In the genomic region with DNA sequence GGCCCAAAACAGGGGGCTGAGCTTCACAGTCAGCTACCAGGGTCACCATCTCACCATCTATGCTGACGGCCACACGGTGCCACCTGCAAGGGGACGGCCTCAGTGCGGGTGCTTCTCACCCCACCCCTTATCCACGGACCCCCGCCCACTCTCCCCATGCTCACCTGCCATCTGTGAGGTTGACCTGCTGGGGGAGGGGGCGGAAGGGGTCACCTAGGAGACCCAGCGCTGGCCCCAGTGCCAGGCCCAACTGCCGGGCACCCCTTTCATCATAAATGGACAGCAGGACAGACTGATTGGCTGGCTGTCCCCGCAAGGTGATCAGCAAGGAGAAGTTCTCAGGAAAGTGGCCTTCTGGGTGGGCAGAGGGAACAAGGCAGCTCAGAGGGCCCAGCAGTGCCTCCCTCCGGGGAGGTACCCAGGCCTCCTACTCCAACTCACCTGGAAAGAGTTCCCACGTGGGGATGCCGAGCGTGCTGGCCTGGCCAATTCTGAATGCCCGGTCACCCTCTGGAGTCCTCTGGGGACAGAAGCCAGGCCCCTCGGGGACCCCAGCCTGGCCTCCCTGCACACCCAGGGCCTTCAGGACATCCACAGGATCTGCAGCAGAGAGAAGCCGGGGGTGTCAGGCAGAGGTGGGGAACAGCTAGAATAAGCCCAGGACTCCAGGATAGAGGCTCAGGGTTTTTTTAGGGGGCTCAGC, we compare ENCODE assay signal across 19 cellular contexts. TPM values are rescaled to one million over a fixed set of nuclear protein-coding genes. Genes with fewer than 3 reads are reported as not detected.
DNase-seq lines count a peak whose midpoint lies in the region; ATAC-seq and TF ChIP-seq lines count a peak whose summit lies in the region.
"Had no signal": no experiment of that assay in that cellular context is flagged by ENCODE, and none has a peak within 500 bp of the region (broad histone marks: within the 10 kb centered on the region; RNA-seq: fewer than 3 reads in every experiment).

No MANE protein-coding gene starts in this region.

- peaks cover 11% of the 10 kb centered on the region for H3K9me3 Mint-ChIP-seq in stimulated activated memory B cell treated with anti-CD40 and anti-IgM and Interleukin-4, amounts not matched to agents 10 μg/mL and 1 μg/mL and 100 μg/mL, for 72 hours

- no peak overlapping the region for H3K56ac ChIP-seq in IMR-90 (ENCODE audit: extremely low read depth, insufficient read depth, low read length)

- TF ChIP-seq POLR2A in IMR-90 (IDR thresholded peaks at IDR 0.05; ENCODE audit: low read depth, low read length) (no peak), gastroesophageal sphincter (IDR thresholded peaks at IDR 0.05) (no peak)

- H3K36me3 Mint-ChIP-seq in stimulated activated memory B cell treated with anti-CD40 and anti-IgM and Interleukin-4, amounts not matched to agents 10 μg/mL and 1 μg/mL and 100 μg/mL, for 72 hours: peaks cover 10% of the 10 kb centered on the region
- H3K36me3 Mint-ChIP-seq: neural progenitor cell had no signal

- no peak overlapping the region for H3K14ac ChIP-seq in IMR-90 (replicated peaks; ENCODE audit: low read depth, low read length)

- H2AFZ ChIP-seq in IMR-90 (replicated peaks; ENCODE audit: low read length, poor library complexity) (no peak overlapping the region), OCI-LY7 (ENCODE audit: low read length) (no peak overlapping the region)
- H2AFZ ChIP-seq: neural progenitor cell had no signal

- BruUV-seq in IMR-90 (replicated peaks; lab: Mats Ljungman, UMichigan) (no TSS peak), OCI-LY7 (replicated peaks; lab: Mats Ljungman, UMichigan) (no TSS peak)

- peaks cover 22% of the 10 kb centered on the region for H3K9me1 ChIP-seq in IMR-90 (ENCODE audit: insufficient read depth, low read length)

- H4K20me1 ChIP-seq in BLaER1 treated with 17β-estradiol and CSF1 and Interleukin-3, amounts not matched to agents 10 nM and 100 nM: peaks cover 0 to 16% (median 0%) of the 10 kb centered on the region in 11 experiments; a peak in 2 of 22 replicates
- H4K20me1 ChIP-seq in IMR-90 (ENCODE audit: insufficient read depth, low read length): peaks cover 14% of the 10 kb centered on the region
- no peaks in the 10 kb centered on the region for H4K20me1 ChIP-seq in OCI-LY7 (ENCODE audit: insufficient read depth, low read length)

- H4K91ac ChIP-seq in IMR-90 (ENCODE audit: insufficient read depth, low read depth, low read length): no peak overlapping the region

- H2BK5ac ChIP-seq in IMR-90 (ENCODE audit: low read depth, low read length, poor library complexity, severe bottlenecking): no peak overlapping the region

- DNase-seq in IMR-90 (no peak), T1000 (lab: John Stamatoyannopoulos, UW) (no peak), OCI-LY7 (ENCODE audit: low spot score) (no peak)
- DNase-seq: activated naive CD4-positive, alpha-beta T cell treated with anti-CD3 and anti-CD28 coated beads, Interleukin-2, amount 50 U/mL, for 16 hours; cerebellar nuclear complex; EL; MG63; SJCRH30; spleen; trophoblast cell had no signal

- no peak overlapping the region for H3K23ac ChIP-seq in IMR-90 (ENCODE audit: low read depth, low read length)

- in situ Hi-C loops in IMR-90 (cut with MboI; ENCODE audit: low sequenced_read_pairs): no loop called here

- no peak overlapping the region for H2BK20ac ChIP-seq in IMR-90 (ENCODE audit: low read depth, low read length)

- H3K18ac ChIP-seq in IMR-90 (ENCODE audit: low read depth, low read length): no peak overlapping the region

- H3K4me3 ChIP-seq in BLaER1 treated with 17β-estradiol and CSF1 and Interleukin-3, amounts not matched to agents 10 nM and 100 nM: no peak overlapping the region
- no peak overlapping the region for H3K4me3 ChIP-seq in IMR-90 (ENCODE audit: insufficient read depth, low read depth, low read length)
- H3K4me3 ChIP-seq in gastroesophageal sphincter: peak overlapping the region in 1 of 2 donors; percentile 37
- H3K4me3 ChIP-seq in OCI-LY7 (ENCODE audit: low read depth, low read length, poor library complexity, severe bottlenecking): no peak overlapping the region
- H3K4me3 ChIP-seq: MG63, neural progenitor cell, SJCRH30, spleen had no signal

- peak overlapping the region; percentile 47; the same call in 1 of the 2 replicates for H2AK5ac ChIP-seq in IMR-90 (ENCODE audit: low read depth, low read length)

- no peak for TF ChIP-seq RAD21 in IMR-90 (IDR thresholded peaks at IDR 0.05; ENCODE audit: low read length)

- WGBS in IMR-90 (ENCODE audit: extremely low coverage in 2 of 2, insufficient read length in 1 of 2), 2 experiments: 92% methylated on average over 2 of the region's 17 CpGs; no CpG with 5 or more reads in 1 of the 2 experiments
- 40% methylated on average over 1 to 4 of the region's 17 CpGs for WGBS in gastroesophageal sphincter (ENCODE audit: low coverage in 1 of 2), 2 donors

- no peak overlapping the region for H3K4ac ChIP-seq in IMR-90 (ENCODE audit: low read depth, low read length)

- H3K27ac ChIP-seq in BLaER1 treated with 17β-estradiol and CSF1 and Interleukin-3, amounts not matched to agents 10 nM and 100 nM: peak overlapping the region in 4 of 11 experiments; percentile 3 to 66 (median 32); a peak in 8 of 22 replicates
- H3K27ac ChIP-seq in IMR-90 (ENCODE audit: insufficient read depth, low read length): no peak overlapping the region
- H3K27ac ChIP-seq in gastroesophageal sphincter: peak overlapping the region in 3 of 4 donors; percentile 76 to 83 (median 78)
- no peak overlapping the region for H3K27ac ChIP-seq in OCI-LY7 (ENCODE audit: low read depth, low read length, poor library complexity, severe bottlenecking)
- H3K27ac ChIP-seq: neural progenitor cell, SJCRH30, spleen had no signal

- POLR2A ChIA-PET in IMR-90 (lab: Charles Lee; ENCODE audit: unreplicated experiment): no interaction called here
- POLR2A ChIA-PET in OCI-LY7 (lab: Charles Lee): no interaction called here

- H3K79me1 ChIP-seq in IMR-90 (ENCODE audit: low read depth in 1 of 2, low read length in 2 of 2): peaks cover 2 to 9% of the 10 kb centered on the region in 2 experiments; a peak in 3 of 4 replicates

- peaks cover 24 to 65% (median 58%) of the 10 kb centered on the region in 10 experiments for H3K4me1 ChIP-seq in BLaER1 treated with 17β-estradiol and CSF1 and Interleukin-3, amounts not matched to agents 10 nM and 100 nM
- H3K4me1 ChIP-seq in IMR-90 (ENCODE audit: control insufficient read depth, insufficient read depth, low read length) (peaks cover 15% of the 10 kb centered on the region), gastroesophageal sphincter (peaks cover 0 to 84% (median 17%) of the 10 kb centered on the region in 3 donors), OCI-LY7 (ENCODE audit: insufficient read depth, low read length, poor library complexity, severe bottlenecking) (no peaks in the 10 kb centered on the region)
- H3K4me1 ChIP-seq: neural progenitor cell had no signal

- no peak overlapping the region for H2BK120ac ChIP-seq in IMR-90 (ENCODE audit: low read depth, low read length)

- H3K9me2 ChIP-seq in OCI-LY7 (ENCODE audit: insufficient read depth, low read length): no peaks in the 10 kb centered on the region

- H3K27ac Mint-ChIP-seq in stimulated activated memory B cell treated with anti-CD40 and anti-IgM and Interleukin-4, amounts not matched to agents 10 μg/mL and 1 μg/mL and 100 μg/mL, for 72 hours: no peak overlapping the region
- H3K27ac Mint-ChIP-seq: neural progenitor cell had no signal

- TF ChIP-seq EP300 in gastroesophageal sphincter (IDR thresholded peaks at IDR 0.05): no peak

- no peaks in the 10 kb centered on the region for H3K36me3 ChIP-seq in BLaER1 treated with 17β-estradiol and CSF1 and Interleukin-3, amounts not matched to agents 10 nM and 100 nM
- peaks cover 4% of the 10 kb centered on the region for H3K36me3 ChIP-seq in IMR-90 (ENCODE audit: control insufficient read depth, insufficient read depth, low read length)
- peaks cover 0 to 30% of the 10 kb centered on the region in 2 donors for H3K36me3 ChIP-seq in gastroesophageal sphincter
- H3K36me3 ChIP-seq in OCI-LY7 (ENCODE audit: insufficient read depth, low read length): no peaks in the 10 kb centered on the region
- H3K36me3 ChIP-seq: MG63, neural progenitor cell, SJCRH30, spleen had no signal

- dilution Hi-C loops in IMR-90 (cut with HindIII; ENCODE audit: low sequenced_read_pairs, unreplicated experiment): no loop called here

- intact Hi-C loops in IMR-90 (cut with micrococcal nuclease): no loop called here
- intact Hi-C loops in OCI-LY7 (cut with micrococcal nuclease; ENCODE audit: unreplicated experiment): no loop called here

- CTCF ChIA-PET in IMR-90 (lab: Yijun Ruan, JAX) (no interaction called here), OCI-LY7 (lab: Charles Lee; ENCODE audit: unreplicated experiment) (no interaction called here)

- TF ChIP-seq CTCF in IMR-90 (conservative IDR thresholded peaks at IDR 0.05; ENCODE audit: low read depth, low read length): no peak
- no peak for TF ChIP-seq CTCF in gastroesophageal sphincter (IDR thresholded peaks at IDR 0.05)
- TF ChIP-seq CTCF in OCI-LY7 (conservative IDR thresholded peaks at IDR 0.05; ENCODE audit: low read length): no peak

- H3K4me2 ChIP-seq in BLaER1 treated with 17β-estradiol and CSF1 and Interleukin-3, amounts not matched to agents 10 nM and 100 nM: peak overlapping the region; percentile 51 to 92 (median 72)
- H3K4me2 ChIP-seq in IMR-90 (ENCODE audit: low read depth, low read length) (no peak overlapping the region), OCI-LY7 (ENCODE audit: low read length) (no peak overlapping the region)
- H3K4me2 ChIP-seq: neural progenitor cell had no signal

- no peak overlapping the region for H2AK9ac ChIP-seq in IMR-90 (replicated peaks; ENCODE audit: low read depth, low read length, poor library complexity)

- H3K4me3 Mint-ChIP-seq in stimulated activated memory B cell treated with anti-CD40 and anti-IgM and Interleukin-4, amounts not matched to agents 10 μg/mL and 1 μg/mL and 100 μg/mL, for 72 hours: no peak overlapping the region

- no peak overlapping the region for H4K5ac ChIP-seq in IMR-90 (ENCODE audit: low read depth, low read length)

- no peaks in the 10 kb centered on the region for H3K9me3 ChIP-seq in BLaER1 treated with 17β-estradiol and CSF1 and Interleukin-3, amounts not matched to agents 10 nM and 100 nM (replicated peaks in 1 of 11)
- H3K9me3 ChIP-seq in IMR-90 (ENCODE audit: control insufficient read depth, insufficient read depth, low read length) (no peaks in the 10 kb centered on the region), gastroesophageal sphincter (no peaks in the 10 kb centered on the region), OCI-LY7 (ENCODE audit: low read length) (no peaks in the 10 kb centered on the region)
- H3K9me3 ChIP-seq: MG63, SJCRH30, spleen had no signal

- peaks cover 90% of the 10 kb centered on the region for H3K27me3 Mint-ChIP-seq in stimulated activated memory B cell treated with anti-CD40 and anti-IgM and Interleukin-4, amounts not matched to agents 10 μg/mL and 1 μg/mL and 100 μg/mL, for 72 hours

- peaks cover 11 to 22% (median 16%) of the 10 kb centered on the region in 11 experiments for H3K27me3 ChIP-seq in BLaER1 treated with 17β-estradiol and CSF1 and Interleukin-3, amounts not matched to agents 10 nM and 100 nM
- H3K27me3 ChIP-seq in IMR-90 (ENCODE audit: control insufficient read depth, insufficient read depth, low read length): no peaks in the 10 kb centered on the region
- peaks cover 98% of the 10 kb centered on the region for H3K27me3 ChIP-seq in gastroesophageal sphincter
- H3K27me3 ChIP-seq: SJCRH30 had no signal

- peak overlapping the region in 7 of 11 experiments; percentile 6 to 53 (median 11); a peak in 8 of 22 replicates for H3K9ac ChIP-seq in BLaER1 treated with 17β-estradiol and CSF1 and Interleukin-3, amounts not matched to agents 10 nM and 100 nM
- H3K9ac ChIP-seq in IMR-90 (ENCODE audit: low read depth, low read length): no peak overlapping the region
- H3K9ac ChIP-seq: neural progenitor cell had no signal

- peaks cover 17% of the 10 kb centered on the region for H3K4me1 Mint-ChIP-seq in stimulated activated memory B cell treated with anti-CD40 and anti-IgM and Interleukin-4, amounts not matched to agents 10 μg/mL and 1 μg/mL and 100 μg/mL, for 72 hours

- no peak overlapping the region for H4K8ac ChIP-seq in IMR-90 (ENCODE audit: low read depth in 2 of 2, low read length in 2 of 2)

- no peaks in the 10 kb centered on the region for H3K79me2 ChIP-seq in OCI-LY7 (ENCODE audit: insufficient read depth, low read depth, low read length)

- no peak overlapping the region for H2BK15ac ChIP-seq in IMR-90 (ENCODE audit: low read depth, low read length)

- ATAC-seq in IMR-90 (ENCODE audit: low read depth): no peak
- no peak for ATAC-seq in gastroesophageal sphincter
- ATAC-seq in stimulated activated memory B cell treated with anti-CD40 and anti-IgM and Interleukin-4, amounts not matched to agents 10 μg/mL and 1 μg/mL and 100 μg/mL, for 72 hours: peak; percentile 14
- ATAC-seq in HG03565 (IDR thresholded peaks at IDR 0.05; ENCODE audit: unreplicated experiment): no peak
- no peak for ATAC-seq in HG02885 (IDR thresholded peaks at IDR 0.05; ENCODE audit: poor library complexity, unreplicated experiment)

RNA-seq across cellular contexts. Expression of a gene that starts 4.5 kb away (rescaled TPM):
- total RNA-seq in IMR-90 (2012; rRNA removed): 0.54 and 0.56 TPM in 2 replicates
- polyA plus RNA-seq in IMR-90 (2012; rRNA removed): 1.5 TPM in 2 replicates
- 1.1 and 1.5 TPM in 2 replicates for polyA plus RNA-seq in IMR-90 (2012; cell fraction: cytosol; rRNA removed)
- 5.1 TPM in 2 replicates for polyA plus RNA-seq in IMR-90 (2012; cell fraction: nucleus; rRNA removed; ENCODE audit: low replicate concordance)
- total RNA-seq in gastroesophageal sphincter: 10 to 100 TPM in 3 of 4 donors, 1 to 10 TPM in 1; 9.8 to 30.8 (median 25.2) TPM
- not detected in 2 replicates for total RNA-seq in OCI-LY7 (2014; rRNA removed; shearing (Covaris generic))
- total RNA-seq in OCI-LY7 (2022): not detected in 2 replicates
- total RNA-seq: HT-29, SJCRH30 had no signal

RNA-seq across cellular contexts. Expression of a gene that starts 7.5 kb away (rescaled TPM):
- total RNA-seq in IMR-90 (2012; rRNA removed) (0.18 TPM in 1 of 2 replicates, not detected in the other), gastroesophageal sphincter (not detected), OCI-LY7 (2022) (not detected in 2 replicates)
- not detected in 2 replicates for polyA plus RNA-seq in IMR-90 (2012; rRNA removed)
- not detected in 2 replicates for polyA plus RNA-seq in IMR-90 (2012; cell fraction: cytosol; rRNA removed)
- polyA plus RNA-seq in IMR-90 (2012; cell fraction: nucleus; rRNA removed; ENCODE audit: low replicate concordance): 0.29 and 0.38 TPM in 2 replicates
- not detected in 2 replicates for total RNA-seq in OCI-LY7 (2014; rRNA removed; shearing (Covaris generic))
- total RNA-seq: epithelial cell of proximal tubule, HT-29, lower leg skin, SJCRH30, spleen had no signal
- polyA plus RNA-seq: spleen had no signal

Comparison
In these comparisons a context has a peak if more than half of its experiments do, and no peak if none do; other contexts are left out.
1. H3K27ac ChIP-seq: peak in gastroesophageal sphincter (3 of 4); none in IMR-90 (single experiment) and OCI-LY7 (single experiment).
2. H3K4me2 ChIP-seq: peak in BLaER1 treated with 17β-estradiol and CSF1 and Interleukin-3, amounts not matched to agents 10 nM and 100 nM (11 of 11); none in IMR-90 (single experiment) and OCI-LY7 (single experiment).